18 cellular contexts compared by ENCODE assay signal in genomic region chr12:45969084-45969483, GRCh38. TPM values are rescaled to one million over a fixed set of nuclear protein-coding genes. Genes with fewer than 3 reads are reported as not detected.
DNase-seq lines count a peak whose midpoint lies in the region; ATAC-seq, FAIRE-seq and TF ChIP-seq lines count a peak whose summit lies in the region.
"Had no signal": no experiment of that assay in that cellular context is flagged by ENCODE, and none has a peak within 500 bp of the region (broad histone marks: within the 10 kb centered on the region; RNA-seq: fewer than 3 reads in every experiment).

No MANE protein-coding gene starts in this region.

- H3K9ac ChIP-seq in GM23248: no peak overlapping the region

- H4K20me1 ChIP-seq in GM23248 (ENCODE audit: insufficient read depth): 0 out of 2 replicates have a peak, but pooled peaks cover 4% of the 10 kb centered on the region

- H3K27ac ChIP-seq in GM23248: peak overlapping the region; percentile 4; the same call in 1 of the 2 replicates
- H3K27ac ChIP-seq: prostate gland had no signal

- TF ChIP-seq CTCF in choroid plexus epithelial cell (conservative IDR thresholded peaks at IDR 0.05; ENCODE audit: low read depth, low read length): no peak

- POLR2A ChIA-PET in naive thymus-derived CD8-positive, alpha-beta T cell (lab: Charles Lee): interaction anchor here (0.6 to 1.1 kb wide), 2 partner anchors 57 to 243 kb away, joined by 3 read pairs; no protein-coding TSS in a partner anchor

- in situ Hi-C loops in GM23248 (cut with MboI): no loop called here

- H3K27me3 ChIP-seq in GM23248 (replicated peaks; ENCODE audit: insufficient read depth): no peaks in the 10 kb centered on the region

- H3K36me3 ChIP-seq in GM23248 (ENCODE audit: low read depth): 0 out of 2 replicates have a peak, but pooled peaks cover 5% of the 10 kb centered on the region

- peaks cover 98% of the 10 kb centered on the region for H3K79me2 ChIP-seq in GM23248 (ENCODE audit: insufficient read depth)

- H3K4me1 Mint-ChIP-seq in naive thymus-derived CD8-positive, alpha-beta T cell: peaks cover 26 to 81% (median 69%) of the 10 kb centered on the region in 4 donors
- H3K4me1 Mint-ChIP-seq in stimulated activated naive CD8-positive, alpha-beta T cell treated with anti-CD3 and anti-CD28 coated beads, Interleukin-15, amount 100 ng/mL, for 72 hours: peaks cover 54% of the 10 kb centered on the region

- H3K4me3 Mint-ChIP-seq in naive thymus-derived CD8-positive, alpha-beta T cell: peak overlapping the region in 2 of 10 donors; percentile 11 to 35
- no peak overlapping the region for H3K4me3 Mint-ChIP-seq in stimulated activated naive CD8-positive, alpha-beta T cell treated with anti-CD3 and anti-CD28 coated beads, Interleukin-15, amount 100 ng/mL, for 72 hours
- H3K4me3 Mint-ChIP-seq: GM23338, natural killer cell had no signal

- H3K36me3 Mint-ChIP-seq in naive thymus-derived CD8-positive, alpha-beta T cell: peaks cover 15 to 48% (median 36%) of the 10 kb centered on the region in 3 donors
- H3K36me3 Mint-ChIP-seq: natural killer cell had no signal

- no peak for ATAC-seq in naive thymus-derived CD8-positive, alpha-beta T cell
- ATAC-seq in stimulated activated naive CD8-positive, alpha-beta T cell treated with anti-CD3 and anti-CD28 coated beads, Interleukin-15, amount 100 ng/mL, for 72 hours: no peak
- no peak for ATAC-seq in GM18519 (IDR thresholded peaks at IDR 0.05; ENCODE audit: low FRiP score, unreplicated experiment)
- ATAC-seq: GM23338, natural killer cell had no signal

- peak; percentile 15 for DNase-seq in AG08396 (ENCODE audit: low spot score)
- no peak for DNase-seq in GM23248
- peak; percentile 64 for DNase-seq in choroid plexus epithelial cell (ENCODE audit: low read depth)
- no peak for DNase-seq in naive thymus-derived CD8-positive, alpha-beta T cell
- DNase-seq in stimulated activated naive CD8-positive, alpha-beta T cell treated with anti-CD3 and anti-CD28 coated beads, Interleukin-15, amount 100 ng/mL, for 72 hours: no peak
- no peak for DNase-seq in GM12892 (ENCODE audit: insufficient read length)
- DNase-seq in NCI-H2081 treated with DMSO at 0.1 percent for 48 hours (lab: John Stamatoyannopoulos, UW): no peak
- DNase-seq: ACHN; activated CD4-positive, alpha-beta T cell treated with anti-CD3 and anti-CD28 coated beads for 4 hours; activated CD8-positive, alpha-beta memory T cell treated with anti-CD3 and anti-CD28 coated beads, Interleukin-2, amount 50 U/mL, for 4 hours; activated gamma-delta T cell; KG1; natural killer cell; NCI-H2029 had no signal

- no peaks in the 10 kb centered on the region for H3K27me3 Mint-ChIP-seq in naive thymus-derived CD8-positive, alpha-beta T cell
- H3K27me3 Mint-ChIP-seq in stimulated activated naive CD8-positive, alpha-beta T cell treated with anti-CD3 and anti-CD28 coated beads, Interleukin-15, amount 100 ng/mL, for 72 hours: no peaks in the 10 kb centered on the region

- H2AFZ ChIP-seq in GM23248: no peak overlapping the region
- H2AFZ ChIP-seq: GM23338 had no signal

- no peak overlapping the region for H3K4me3 ChIP-seq in GM23248
- no peak overlapping the region for H3K4me3 ChIP-seq in choroid plexus epithelial cell (ENCODE audit: low read depth, low read length)
- H3K4me3 ChIP-seq: GM23338, prostate gland had no signal

- H3K9me3 ChIP-seq in GM23248 (ENCODE audit: low read depth): no peaks in the 10 kb centered on the region
- H3K9me3 ChIP-seq: prostate gland had no signal

- peak overlapping the region in 7 of 10 donors; percentile 2 to 85 (median 9) for H3K27ac Mint-ChIP-seq in naive thymus-derived CD8-positive, alpha-beta T cell
- H3K27ac Mint-ChIP-seq in stimulated activated naive CD8-positive, alpha-beta T cell treated with anti-CD3 and anti-CD28 coated beads, Interleukin-15, amount 100 ng/mL, for 72 hours: no peak overlapping the region
- H3K27ac Mint-ChIP-seq: GM23338, natural killer cell had no signal

- H3F3A ChIP-seq in GM23248 (ENCODE audit: insufficient read depth): peaks cover 68% of the 10 kb centered on the region

- no peaks in the 10 kb centered on the region for H3K9me2 ChIP-seq in GM23248 (ENCODE audit: insufficient read depth)

- 2 to 5% methylated on average over 2 of the region's 2 CpGs for WGBS in GM23248 (ENCODE audit: low coverage in 1 of 2, low lambda C conversion rate in 2 of 2, missing lambda C conversion rate in 2 of 2), 2 experiments

- no peak for TF ChIP-seq POLR2A in GM12892 (IDR thresholded peaks at IDR 0.05; ENCODE audit: low read depth, low read length)

- H3K9me3 Mint-ChIP-seq in naive thymus-derived CD8-positive, alpha-beta T cell: peaks cover 0 to 12% (median 7%) of the 10 kb centered on the region in 9 donors
- H3K9me3 Mint-ChIP-seq in stimulated activated naive CD8-positive, alpha-beta T cell treated with anti-CD3 and anti-CD28 coated beads, Interleukin-15, amount 100 ng/mL, for 72 hours: no peaks in the 10 kb centered on the region
- H3K9me3 Mint-ChIP-seq: GM23338, natural killer cell had no signal

- no peak for FAIRE-seq in GM12892 (lab: Jason Lieb, UNC)
- FAIRE-seq: islet of Langerhans had no signal

- peaks cover 91% of the 10 kb centered on the region for H3K4me1 ChIP-seq in GM23248 (ENCODE audit: insufficient read depth)

- peak overlapping the region; percentile 41 for H3K4me2 ChIP-seq in GM23248 (ENCODE audit: unreplicated experiment)
- H3K4me2 ChIP-seq: GM23338 had no signal

RNA-seq across cellular contexts. Expression of gene SCAF11, which starts 21.3 kb away (rescaled TPM):
- total RNA-seq in GM23248 (2014; rRNA removed; shearing (Covaris generic)): 68.0 and 70.5 TPM in 2 replicates
- 82.2 and 88.1 TPM in 2 replicates for polyA plus RNA-seq in GM23248 (2016; fragmentation: Nextera tagmentation; extraction: Ambion mirVana)
- total RNA-seq in naive thymus-derived CD8-positive, alpha-beta T cell: 100 to 1,000 TPM; 185 to 196 TPM
- polyA plus RNA-seq in naive thymus-derived CD8-positive, alpha-beta T cell: 10 to 100 TPM; 71.1 to 93.5 (median 89.1) TPM
- 67.5 TPM for polyA plus RNA-seq in GM12892 (2012; ENCODE audit: missing spikeins)

Comparison
In these comparisons a context has a peak if more than half of its experiments do, and no peak if none do; other contexts are left out.
1. DNase-seq: peak in AG08396 (single experiment) and choroid plexus epithelial cell (single experiment); none in GM23248 (single experiment), naive thymus-derived CD8-positive, alpha-beta T cell (0 of 10), stimulated activated naive CD8-positive, alpha-beta T cell treated with anti-CD3 and anti-CD28 coated beads, Interleukin-15, amount 100 ng/mL, for 72 hours (0 of 2), GM12892 (single experiment) and NCI-H2081 treated with DMSO at 0.1 percent for 48 hours (single experiment).
2. H3K27ac Mint-ChIP-seq: peak in naive thymus-derived CD8-positive, alpha-beta T cell (7 of 10); none in stimulated activated naive CD8-positive, alpha-beta T cell treated with anti-CD3 and anti-CD28 coated beads, Interleukin-15, amount 100 ng/mL, for 72 hours (0 of 2).